Comparison of ENCODE assay signal across 1 cellular context in the genomic region with DNA sequence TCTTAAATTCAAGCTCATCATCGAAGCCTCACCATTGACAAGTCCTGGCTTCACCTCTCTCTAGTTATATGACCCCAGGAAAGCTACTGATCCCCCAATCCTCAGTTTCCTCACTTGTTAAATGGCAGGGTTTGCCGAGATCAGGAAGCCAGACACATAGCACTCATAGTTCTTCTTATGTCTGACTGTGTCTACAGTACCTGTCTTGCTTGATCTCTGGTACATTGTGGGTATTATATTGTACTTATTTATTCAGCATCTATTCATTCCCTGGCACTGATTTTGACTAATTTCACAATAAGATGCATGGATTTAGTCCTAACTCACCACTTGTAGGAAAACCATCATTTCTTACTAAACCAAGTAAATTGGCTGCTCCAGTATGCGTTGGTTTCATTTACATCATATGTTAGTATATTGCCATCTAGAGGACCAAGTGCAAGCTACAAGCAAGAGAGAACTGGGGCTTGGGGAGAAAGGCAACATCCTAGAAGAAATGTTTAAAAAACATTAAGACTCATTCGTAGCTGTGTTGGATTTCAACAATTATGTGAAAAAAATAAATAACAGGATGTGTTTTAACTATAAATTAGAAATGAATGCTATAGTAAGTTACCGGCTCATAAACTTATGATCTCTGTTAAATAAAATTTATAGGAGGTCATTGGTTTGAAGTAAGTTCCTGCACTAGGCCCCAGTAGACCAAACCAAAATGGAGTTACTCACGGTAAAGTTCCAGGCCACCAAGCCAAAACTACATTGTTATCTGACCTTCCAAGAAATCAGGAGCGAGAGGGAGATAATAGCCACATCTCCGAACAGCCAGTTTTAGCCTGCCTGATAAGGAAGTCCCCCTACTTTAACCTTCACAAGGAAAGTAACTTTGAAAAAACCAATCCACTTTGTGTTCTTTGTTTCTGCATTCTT.
TF ChIP-seq lines count a peak whose summit lies in the region.
"Not testable (repeated sequence)": the region's sequence is repeated elsewhere in the genome, so short reads cannot be mapped to it uniquely, and the experiment has no call there.

No MANE protein-coding gene starts in this region.

TF ChIP-seq in K562, 482 proteins besides CTCF, POLR2A, EP300 and RAD21 (continues in another document):
- TF ChIP-seq, protein P1, sequence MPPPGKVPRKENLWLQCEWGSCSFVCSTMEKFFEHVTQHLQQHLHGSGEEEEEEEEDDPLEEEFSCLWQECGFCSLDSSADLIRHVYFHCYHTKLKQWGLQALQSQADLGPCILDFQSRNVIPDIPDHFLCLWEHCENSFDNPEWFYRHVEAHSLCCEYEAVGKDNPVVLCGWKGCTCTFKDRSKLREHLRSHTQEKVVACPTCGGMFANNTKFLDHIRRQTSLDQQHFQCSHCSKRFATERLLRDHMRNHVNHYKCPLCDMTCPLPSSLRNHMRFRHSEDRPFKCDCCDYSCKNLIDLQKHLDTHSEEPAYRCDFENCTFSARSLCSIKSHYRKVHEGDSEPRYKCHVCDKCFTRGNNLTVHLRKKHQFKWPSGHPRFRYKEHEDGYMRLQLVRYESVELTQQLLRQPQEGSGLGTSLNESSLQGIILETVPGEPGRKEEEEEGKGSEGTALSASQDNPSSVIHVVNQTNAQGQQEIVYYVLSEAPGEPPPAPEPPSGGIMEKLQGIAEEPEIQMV (tag; conservative IDR thresholded peaks at IDR 0.05; ENCODE audit: low read depth): 0 out of 2 replicates have a peak, but pooled peaks have one; percentile 34
- TF ChIP-seq SMAD4 (CRISPR knock-in tag; conservative IDR thresholded peaks at IDR 0.05) (peak; percentile 86), NR2C1 (tag; IDR thresholded peaks at IDR 0.05) (peak; percentile 70), CXXC5 (CRISPR knock-in tag; IDR thresholded peaks at IDR 0.05) (peak; percentile 73), ZNF354B (CRISPR knock-in tag; IDR thresholded peaks at IDR 0.05) (peak; percentile 65; the same call in 1 of the 2 replicates), JUND (tag; IDR thresholded peaks at IDR 0.05; ENCODE audit: borderline replicate concordance, low read depth, low read length) (peak; percentile 34; the same call in 1 of the 3 replicates), ZNF766 (CRISPR knock-in tag; conservative IDR thresholded peaks at IDR 0.05) (peak; percentile 90), RFX7 (CRISPR knock-in tag; IDR thresholded peaks at IDR 0.05) (0 out of 2 replicates have a peak, but pooled peaks have one; percentile 19), ZNF41 (CRISPR knock-in tag; conservative IDR thresholded peaks at IDR 0.05) (peak; percentile 82), ZKSCAN8 (CRISPR knock-in tag; IDR thresholded peaks at IDR 0.05) (0 out of 2 replicates have a peak, but pooled peaks have one; percentile 35), PTTG1 (tag; IDR thresholded peaks at IDR 0.05; ENCODE audit: low read depth) (peak; percentile 69), BCL6 (CRISPR knock-in tag; IDR thresholded peaks at IDR 0.05) (peak; percentile 69; the same call in 1 of the 2 replicates), ZNF584 (CRISPR knock-in tag; IDR thresholded peaks at IDR 0.05; ENCODE audit: low read depth) (peak; percentile 70; the same call in 1 of the 2 replicates), NR2C2 (tag; IDR thresholded peaks at IDR 0.05) (peak; percentile 45; the same call in 1 of the 2 replicates), ZNF445 (CRISPR knock-in tag; IDR thresholded peaks at IDR 0.05; ENCODE audit: low read depth) (peak; percentile 52; the same call in 1 of the 2 replicates), ZNF79 (CRISPR knock-in tag; IDR thresholded peaks at IDR 0.05; ENCODE audit: low read depth) (peak; percentile 71; the same call in 1 of the 2 replicates), MECOM (CRISPR knock-in tag; IDR thresholded peaks at IDR 0.05) (0 out of 2 replicates have a peak, but pooled peaks have one; percentile 52), SMAD3 (CRISPR knock-in tag; conservative IDR thresholded peaks at IDR 0.05) (peak; percentile 91)
- TF ChIP-seq, protein P2, sequence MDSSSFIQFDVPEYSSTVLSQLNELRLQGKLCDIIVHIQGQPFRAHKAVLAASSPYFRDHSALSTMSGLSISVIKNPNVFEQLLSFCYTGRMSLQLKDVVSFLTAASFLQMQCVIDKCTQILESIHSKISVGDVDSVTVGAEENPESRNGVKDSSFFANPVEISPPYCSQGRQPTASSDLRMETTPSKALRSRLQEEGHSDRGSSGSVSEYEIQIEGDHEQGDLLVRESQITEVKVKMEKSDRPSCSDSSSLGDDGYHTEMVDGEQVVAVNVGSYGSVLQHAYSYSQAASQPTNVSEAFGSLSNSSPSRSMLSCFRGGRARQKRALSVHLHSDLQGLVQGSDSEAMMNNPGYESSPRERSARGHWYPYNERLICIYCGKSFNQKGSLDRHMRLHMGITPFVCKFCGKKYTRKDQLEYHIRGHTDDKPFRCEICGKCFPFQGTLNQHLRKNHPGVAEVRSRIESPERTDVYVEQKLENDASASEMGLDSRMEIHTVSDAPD (CRISPR knock-in tag; IDR thresholded peaks at IDR 0.05): 0 out of 2 replicates have a peak, but pooled peaks have one; percentile 54
- TF ChIP-seq NR2C1 (IDR thresholded peaks at IDR 0.05); JUND (IDR thresholded peaks at IDR 0.05; ENCODE audit: borderline replicate concordance, low read depth, low read length); NR2C2 (CRISPR knock-in tag; IDR thresholded peaks at IDR 0.05): not testable (repeated sequence)
- TF ChIP-seq, protein P3, sequence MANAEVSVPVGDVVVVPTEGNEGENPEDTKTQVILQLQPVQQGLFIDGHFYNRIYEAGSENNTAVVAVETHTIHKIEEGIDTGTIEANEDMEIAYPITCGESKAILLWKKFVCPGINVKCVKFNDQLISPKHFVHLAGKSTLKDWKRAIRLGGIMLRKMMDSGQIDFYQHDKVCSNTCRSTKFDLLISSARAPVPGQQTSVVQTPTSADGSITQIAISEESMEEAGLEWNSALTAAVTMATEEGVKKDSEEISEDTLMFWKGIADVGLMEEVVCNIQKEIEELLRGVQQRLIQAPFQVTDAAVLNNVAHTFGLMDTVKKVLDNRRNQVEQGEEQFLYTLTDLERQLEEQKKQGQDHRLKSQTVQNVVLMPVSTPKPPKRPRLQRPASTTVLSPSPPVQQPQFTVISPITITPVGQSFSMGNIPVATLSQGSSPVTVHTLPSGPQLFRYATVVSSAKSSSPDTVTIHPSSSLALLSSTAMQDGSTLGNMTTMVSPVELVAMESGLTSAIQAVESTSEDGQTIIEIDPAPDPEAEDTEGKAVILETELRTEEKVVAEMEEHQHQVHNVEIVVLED (CRISPR knock-in tag; IDR thresholded peaks at IDR 0.05): 0 out of 2 replicates have a peak, but pooled peaks have one; percentile 16
- TF ChIP-seq, protein P4, sequence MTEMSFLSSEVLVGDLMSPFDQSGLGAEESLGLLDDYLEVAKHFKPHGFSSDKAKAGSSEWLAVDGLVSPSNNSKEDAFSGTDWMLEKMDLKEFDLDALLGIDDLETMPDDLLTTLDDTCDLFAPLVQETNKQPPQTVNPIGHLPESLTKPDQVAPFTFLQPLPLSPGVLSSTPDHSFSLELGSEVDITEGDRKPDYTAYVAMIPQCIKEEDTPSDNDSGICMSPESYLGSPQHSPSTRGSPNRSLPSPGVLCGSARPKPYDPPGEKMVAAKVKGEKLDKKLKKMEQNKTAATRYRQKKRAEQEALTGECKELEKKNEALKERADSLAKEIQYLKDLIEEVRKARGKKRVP (CRISPR knock-in tag; IDR thresholded peaks at IDR 0.05): peak; percentile 72
- TF ChIP-seq, protein P5, sequence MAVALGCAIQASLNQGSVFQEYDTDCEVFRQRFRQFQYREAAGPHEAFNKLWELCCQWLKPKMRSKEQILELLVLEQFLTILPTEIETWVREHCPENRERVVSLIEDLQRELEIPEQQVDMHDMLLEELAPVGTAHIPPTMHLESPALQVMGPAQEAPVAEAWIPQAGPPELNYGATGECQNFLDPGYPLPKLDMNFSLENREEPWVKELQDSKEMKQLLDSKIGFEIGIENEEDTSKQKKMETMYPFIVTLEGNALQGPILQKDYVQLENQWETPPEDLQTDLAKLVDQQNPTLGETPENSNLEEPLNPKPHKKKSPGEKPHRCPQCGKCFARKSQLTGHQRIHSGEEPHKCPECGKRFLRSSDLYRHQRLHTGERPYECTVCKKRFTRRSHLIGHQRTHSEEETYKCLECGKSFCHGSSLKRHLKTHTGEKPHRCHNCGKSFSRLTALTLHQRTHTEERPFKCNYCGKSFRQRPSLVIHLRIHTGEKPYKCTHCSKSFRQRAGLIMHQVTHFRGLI (CRISPR knock-in tag; IDR thresholded peaks at IDR 0.05): 0 out of 2 replicates have a peak, but pooled peaks have one; percentile 77
- TF ChIP-seq, protein P6, sequence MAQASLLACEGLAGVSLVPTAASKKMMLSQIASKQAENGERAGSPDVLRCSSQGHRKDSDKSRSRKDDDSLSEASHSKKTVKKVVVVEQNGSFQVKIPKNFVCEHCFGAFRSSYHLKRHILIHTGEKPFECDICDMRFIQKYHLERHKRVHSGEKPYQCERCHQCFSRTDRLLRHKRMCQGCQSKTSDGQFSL (CRISPR knock-in tag; IDR thresholded peaks at IDR 0.05): not testable (repeated sequence)
- TF ChIP-seq, protein P6 (tag; IDR thresholded peaks at IDR 0.05): peak in 1 of 2 experiments; percentile 67; a peak in 2 of 4 replicates
- TF ChIP-seq, protein P7, sequence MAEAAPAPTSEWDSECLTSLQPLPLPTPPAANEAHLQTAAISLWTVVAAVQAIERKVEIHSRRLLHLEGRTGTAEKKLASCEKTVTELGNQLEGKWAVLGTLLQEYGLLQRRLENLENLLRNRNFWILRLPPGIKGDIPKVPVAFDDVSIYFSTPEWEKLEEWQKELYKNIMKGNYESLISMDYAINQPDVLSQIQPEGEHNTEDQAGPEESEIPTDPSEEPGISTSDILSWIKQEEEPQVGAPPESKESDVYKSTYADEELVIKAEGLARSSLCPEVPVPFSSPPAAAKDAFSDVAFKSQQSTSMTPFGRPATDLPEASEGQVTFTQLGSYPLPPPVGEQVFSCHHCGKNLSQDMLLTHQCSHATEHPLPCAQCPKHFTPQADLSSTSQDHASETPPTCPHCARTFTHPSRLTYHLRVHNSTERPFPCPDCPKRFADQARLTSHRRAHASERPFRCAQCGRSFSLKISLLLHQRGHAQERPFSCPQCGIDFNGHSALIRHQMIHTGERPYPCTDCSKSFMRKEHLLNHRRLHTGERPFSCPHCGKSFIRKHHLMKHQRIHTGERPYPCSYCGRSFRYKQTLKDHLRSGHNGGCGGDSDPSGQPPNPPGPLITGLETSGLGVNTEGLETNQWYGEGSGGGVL (CRISPR knock-in tag; IDR thresholded peaks at IDR 0.05): peak; percentile 50; the same call in 1 of the 2 replicates
- TF ChIP-seq, protein P8, sequence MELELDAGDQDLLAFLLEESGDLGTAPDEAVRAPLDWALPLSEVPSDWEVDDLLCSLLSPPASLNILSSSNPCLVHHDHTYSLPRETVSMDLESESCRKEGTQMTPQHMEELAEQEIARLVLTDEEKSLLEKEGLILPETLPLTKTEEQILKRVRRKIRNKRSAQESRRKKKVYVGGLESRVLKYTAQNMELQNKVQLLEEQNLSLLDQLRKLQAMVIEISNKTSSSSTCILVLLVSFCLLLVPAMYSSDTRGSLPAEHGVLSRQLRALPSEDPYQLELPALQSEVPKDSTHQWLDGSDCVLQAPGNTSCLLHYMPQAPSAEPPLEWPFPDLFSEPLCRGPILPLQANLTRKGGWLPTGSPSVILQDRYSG (tag; conservative IDR thresholded peaks at IDR 0.05; ENCODE audit: low read depth): peak; percentile 68
- TF ChIP-seq, protein P9, sequence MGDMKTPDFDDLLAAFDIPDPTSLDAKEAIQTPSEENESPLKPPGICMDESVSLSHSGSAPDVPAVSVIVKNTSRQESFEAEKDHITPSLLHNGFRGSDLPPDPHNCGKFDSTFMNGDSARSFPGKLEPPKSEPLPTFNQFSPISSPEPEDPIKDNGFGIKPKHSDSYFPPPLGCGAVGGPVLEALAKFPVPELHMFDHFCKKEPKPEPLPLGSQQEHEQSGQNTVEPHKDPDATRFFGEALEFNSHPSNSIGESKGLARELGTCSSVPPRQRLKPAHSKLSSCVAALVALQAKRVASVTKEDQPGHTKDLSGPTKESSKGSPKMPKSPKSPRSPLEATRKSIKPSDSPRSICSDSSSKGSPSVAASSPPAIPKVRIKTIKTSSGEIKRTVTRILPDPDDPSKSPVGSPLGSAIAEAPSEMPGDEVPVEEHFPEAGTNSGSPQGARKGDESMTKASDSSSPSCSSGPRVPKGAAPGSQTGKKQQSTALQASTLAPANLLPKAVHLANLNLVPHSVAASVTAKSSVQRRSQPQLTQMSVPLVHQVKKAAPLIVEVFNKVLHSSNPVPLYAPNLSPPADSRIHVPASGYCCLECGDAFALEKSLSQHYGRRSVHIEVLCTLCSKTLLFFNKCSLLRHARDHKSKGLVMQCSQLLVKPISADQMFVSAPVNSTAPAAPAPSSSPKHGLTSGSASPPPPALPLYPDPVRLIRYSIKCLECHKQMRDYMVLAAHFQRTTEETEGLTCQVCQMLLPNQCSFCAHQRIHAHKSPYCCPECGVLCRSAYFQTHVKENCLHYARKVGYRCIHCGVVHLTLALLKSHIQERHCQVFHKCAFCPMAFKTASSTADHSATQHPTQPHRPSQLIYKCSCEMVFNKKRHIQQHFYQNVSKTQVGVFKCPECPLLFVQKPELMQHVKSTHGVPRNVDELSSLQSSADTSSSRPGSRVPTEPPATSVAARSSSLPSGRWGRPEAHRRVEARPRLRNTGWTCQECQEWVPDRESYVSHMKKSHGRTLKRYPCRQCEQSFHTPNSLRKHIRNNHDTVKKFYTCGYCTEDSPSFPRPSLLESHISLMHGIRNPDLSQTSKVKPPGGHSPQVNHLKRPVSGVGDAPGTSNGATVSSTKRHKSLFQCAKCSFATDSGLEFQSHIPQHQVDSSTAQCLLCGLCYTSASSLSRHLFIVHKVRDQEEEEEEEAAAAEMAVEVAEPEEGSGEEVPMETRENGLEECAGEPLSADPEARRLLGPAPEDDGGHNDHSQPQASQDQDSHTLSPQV (IDR thresholded peaks at IDR 0.05): peak; percentile 95
- TF ChIP-seq, protein P10, sequence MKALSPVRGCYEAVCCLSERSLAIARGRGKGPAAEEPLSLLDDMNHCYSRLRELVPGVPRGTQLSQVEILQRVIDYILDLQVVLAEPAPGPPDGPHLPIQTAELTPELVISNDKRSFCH (CRISPR knock-in tag; IDR thresholded peaks at IDR 0.05): not testable (repeated sequence)
- TF ChIP-seq, protein P10 (tag; IDR thresholded peaks at IDR 0.05): 0 out of 2 replicates have a peak, but pooled peaks have one; percentile 30
- TF ChIP-seq, protein P11, sequence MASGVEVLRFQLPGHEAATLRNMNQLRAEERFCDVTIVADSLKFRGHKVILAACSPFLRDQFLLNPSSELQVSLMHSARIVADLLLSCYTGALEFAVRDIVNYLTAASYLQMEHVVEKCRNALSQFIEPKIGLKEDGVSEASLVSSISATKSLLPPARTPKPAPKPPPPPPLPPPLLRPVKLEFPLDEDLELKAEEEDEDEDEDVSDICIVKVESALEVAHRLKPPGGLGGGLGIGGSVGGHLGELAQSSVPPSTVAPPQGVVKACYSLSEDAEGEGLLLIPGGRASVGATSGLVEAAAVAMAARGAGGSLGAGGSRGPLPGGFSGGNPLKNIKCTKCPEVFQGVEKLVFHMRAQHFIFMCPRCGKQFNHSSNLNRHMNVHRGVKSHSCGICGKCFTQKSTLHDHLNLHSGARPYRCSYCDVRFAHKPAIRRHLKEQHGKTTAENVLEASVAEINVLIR (CRISPR knock-in tag; IDR thresholded peaks at IDR 0.05): peak; percentile 52; the same call in 1 of the 2 replicates
